Comparison of ENCODE assay signal across 22 cellular contexts in genomic region chr6:6901205-6901719, GRCh38.
DNase-seq lines count a peak whose midpoint lies in the region; ATAC-seq and TF ChIP-seq lines count a peak whose summit lies in the region.
"Had no signal": no experiment of that assay in that cellular context is flagged by ENCODE, and none has a peak within 500 bp of the region (broad histone marks: within the 10 kb centered on the region; RNA-seq: fewer than 3 reads in every experiment).

No MANE protein-coding gene starts in this region.

- no peak overlapping the region for H3K27ac ChIP-seq in RWPE2 (ENCODE audit: poor library complexity, severe bottlenecking)
- H3K27ac ChIP-seq in foreskin keratinocyte = peak overlapping the region; percentile 65
- H3K27ac ChIP-seq: ascending aorta, gastroesophageal sphincter, PC-9, SJCRH30 had no signal

- H3K4me1 ChIP-seq in RWPE2 (ENCODE audit: insufficient read depth, poor library complexity, severe bottlenecking) (no peaks in the 10 kb centered on the region), foreskin keratinocyte (peaks cover 13% of the 10 kb centered on the region)
- H3K4me1 ChIP-seq: ascending aorta, gastroesophageal sphincter had no signal

- TF ChIP-seq POLR2A in NB4 (IDR thresholded peaks at IDR 0.05; ENCODE audit: extremely low read depth, insufficient read length) = no peak

- peak; percentile 1 for DNase-seq in COLO668 (lab: John Stamatoyannopoulos, UW; ENCODE audit: unreplicated experiment)
- peak; percentile 40 for DNase-seq in NB4 (ENCODE audit: low read depth)
- no peak for DNase-seq in RWPE2 (ENCODE audit: low spot score)
- no peak for DNase-seq in foreskin keratinocyte
- no peak for DNase-seq in activated naive CD4-positive, alpha-beta T cell treated with anti-CD3 and anti-CD28 coated beads, Interleukin-2, amount 50 U/mL, for 16 hours
- DNase-seq: activated CD4-positive, alpha-beta T cell treated with anti-CD3 and anti-CD28 coated beads for 48 hours; CD4-positive, CD25-positive, alpha-beta regulatory T cell; DMS 273 treated with DMSO at 0.1 percent for 48 hours; HCEC 1CT; hypothalamus; NCI-H2107; PC-9; SJCRH30; stimulated activated CD4-positive, alpha-beta T cell treated with anti-CD3 and anti-CD28 coated beads, Interleukin-2, amount 100 ng/mL, for 24 hours; T-helper 1 cell had no signal

- TF ChIP-seq CTCF in NB4 (IDR thresholded peaks at IDR 0.05; ENCODE audit: low read depth, low read length) = no peak
- no peak for TF ChIP-seq CTCF in RWPE2 (IDR thresholded peaks at IDR 0.05; ENCODE audit: poor library complexity, severe bottlenecking)
- peak; percentile 44 for TF ChIP-seq CTCF in foreskin keratinocyte (conservative IDR thresholded peaks at IDR 0.05)

- no peaks in the 10 kb centered on the region for H3K36me3 ChIP-seq in RWPE2 (ENCODE audit: low read depth)
- H3K36me3 ChIP-seq: ascending aorta, gastroesophageal sphincter, SJCRH30 had no signal

- H3K9me3 ChIP-seq in RWPE2 (ENCODE audit: severe bottlenecking) = no peaks in the 10 kb centered on the region
- H3K9me3 ChIP-seq: ascending aorta, gastroesophageal sphincter, SJCRH30 had no signal

- H3K27me3 ChIP-seq in RWPE2 (ENCODE audit: insufficient read depth, poor library complexity, severe bottlenecking) = no peaks in the 10 kb centered on the region
- H3K27me3 ChIP-seq in foreskin keratinocyte = no peaks in the 10 kb centered on the region
- H3K27me3 ChIP-seq: ascending aorta, SJCRH30 had no signal

- H3K4me3 ChIP-seq in NB4 (ENCODE audit: low read depth, low read length) (no peak overlapping the region), RWPE2 (ENCODE audit: severe bottlenecking) (no peak overlapping the region)
- H3K4me3 ChIP-seq: ascending aorta, gastroesophageal sphincter, lung, PC-9, SJCRH30, skin epidermis had no signal

- ATAC-seq in RWPE2 (ENCODE audit: low read depth) = peak; percentile 31; the same call in 1 of the 3 replicates
- peak; percentile 51 for ATAC-seq in foreskin keratinocyte
- ATAC-seq in GM18502 (IDR thresholded peaks at IDR 0.05; ENCODE audit: poor library complexity, unreplicated experiment) = no peak
- ATAC-seq in HG02885 (IDR thresholded peaks at IDR 0.05; ENCODE audit: poor library complexity, unreplicated experiment) = no peak
- ATAC-seq: gastroesophageal sphincter; stimulated activated effector memory CD8-positive, alpha-beta T cell treated with anti-CD3 and anti-CD28 coated beads, Interleukin-12 subunit alpha, Interleukin-12 subunit beta, amount 100 ng/mL, for 72 hours had no signal

Comparison
In these comparisons a context has a peak if more than half of its experiments do, and no peak if none do; other contexts are left out.
1. DNase-seq: peak in COLO668 (single experiment) and NB4 (single experiment); none in RWPE2 (single experiment), foreskin keratinocyte (0 of 2) and activated naive CD4-positive, alpha-beta T cell treated with anti-CD3 and anti-CD28 coated beads, Interleukin-2, amount 50 U/mL, for 16 hours (single experiment).
2. ATAC-seq: peak in RWPE2 (single experiment) and foreskin keratinocyte (single experiment); none in GM18502 (single experiment) and HG02885 (single experiment).